In genomic region chr1:50976890-50977574, GRCh38 we compare ENCODE assay signal across 8 cellular contexts. TPM values are rescaled to one million over a fixed set of nuclear protein-coding genes. Genes with fewer than 3 reads are reported as not detected.
DNase-seq lines count a peak whose midpoint lies in the region; ATAC-seq and TF ChIP-seq lines count a peak whose summit lies in the region.

No MANE protein-coding gene starts in this region.

- peaks cover 23 to 28% of the 10 kb centered on the region in 2 donors for H3K4me1 Mint-ChIP-seq in natural killer cell treated with Interleukin-12 subunit alpha and Interleukin-12 subunit beta and Interleukin-15 and Interleukin-18, amount 100 ng/mL, for 72 hours (ENCODE audit: low read depth in 2 of 2)

- TF ChIP-seq POLR2A in GM18505 (IDR thresholded peaks at IDR 0.05; ENCODE audit: borderline replicate concordance, extremely low read depth, insufficient read depth, insufficient read length) = no peak

- H3K4me3 Mint-ChIP-seq in natural killer cell treated with Interleukin-12 subunit alpha and Interleukin-12 subunit beta and Interleukin-15 and Interleukin-18, amount 100 ng/mL, for 72 hours = peak overlapping the region; percentile 91

- H3K36me3 Mint-ChIP-seq in natural killer cell treated with Interleukin-12 subunit alpha and Interleukin-12 subunit beta and Interleukin-15 and Interleukin-18, amount 100 ng/mL, for 72 hours = peaks cover 11% of the 10 kb centered on the region

- no peaks in the 10 kb centered on the region for H3K27me3 Mint-ChIP-seq in natural killer cell treated with Interleukin-12 subunit alpha and Interleukin-12 subunit beta and Interleukin-15 and Interleukin-18, amount 100 ng/mL, for 72 hours

- ATAC-seq in GM18505 (IDR thresholded peaks at IDR 0.05; ENCODE audit: unreplicated experiment) (peak; percentile 49), HG02870 (IDR thresholded peaks at IDR 0.05; ENCODE audit: unreplicated experiment) (peak; percentile 62), HG03469 (IDR thresholded peaks at IDR 0.05; ENCODE audit: unreplicated experiment) (no peak)
- peak; percentile 60 to 69 for ATAC-seq in natural killer cell treated with Interleukin-12 subunit alpha and Interleukin-12 subunit beta and Interleukin-15 and Interleukin-18, amount 100 ng/mL, for 72 hours

- DNase-seq in Ammon's horn (ENCODE audit: low spot score) = peak; percentile 30
- DNase-seq in NCI-H2107 treated with DMSO at 0.1 percent for 48 hours (lab: John Stamatoyannopoulos, UW; ENCODE audit: unreplicated experiment) = peak; percentile 94
- DNase-seq in activated CD4-positive, alpha-beta T cell treated with anti-CD3 and anti-CD28 coated beads, Interleukin-2, amount 50 U/mL, for 1 hour = peak; percentile 2
- DNase-seq in fibroblast of gingiva (ENCODE audit: low read depth) = peak; percentile 51
- DNase-seq in natural killer cell treated with Interleukin-12 subunit alpha and Interleukin-12 subunit beta and Interleukin-15 and Interleukin-18, amount 100 ng/mL, for 72 hours (ENCODE audit: low spot score) = no peak

- H3K9me3 Mint-ChIP-seq in natural killer cell treated with Interleukin-12 subunit alpha and Interleukin-12 subunit beta and Interleukin-15 and Interleukin-18, amount 100 ng/mL, for 72 hours = no peaks in the 10 kb centered on the region

- H3K27ac Mint-ChIP-seq in natural killer cell treated with Interleukin-12 subunit alpha and Interleukin-12 subunit beta and Interleukin-15 and Interleukin-18, amount 100 ng/mL, for 72 hours = peak overlapping the region; percentile 55 to 81

RNA-seq across cellular contexts. Expression of gene CDKN2C, which starts 7.0 kb away (rescaled TPM):
- total RNA-seq in natural killer cell treated with Interleukin-12 subunit alpha and Interleukin-12 subunit beta and Interleukin-15 and Interleukin-18, amount 100 ng/mL, for 72 hours = 10 to 100 TPM; 21.9 to 22.5 TPM

RNA-seq across cellular contexts. Expression of gene FAF1, which starts 17.0 kb away (rescaled TPM):
- 10 to 100 TPM; 77.9 to 84.9 TPM for total RNA-seq in natural killer cell treated with Interleukin-12 subunit alpha and Interleukin-12 subunit beta and Interleukin-15 and Interleukin-18, amount 100 ng/mL, for 72 hours
